Comparison of ENCODE assay signal across 1 cellular context in genomic region chr4:86615501-86615900, GRCh38.
TF ChIP-seq lines count a peak whose summit lies in the region.

No MANE protein-coding gene starts in this region.

TF ChIP-seq in GM12878, 131 proteins besides CTCF, POLR2A, EP300 and RAD21 (continued from another document and continues in another):
- TF ChIP-seq ZBTB33 (IDR thresholded peaks at IDR 0.05) (no peak), KLF5 (IDR thresholded peaks at IDR 0.05; ENCODE audit: partially characterized antibody) (no peak), BCL3 (IDR thresholded peaks at IDR 0.05; ENCODE audit: borderline replicate concordance, insufficient read depth, low read depth, low read length, poor library complexity, severe bottlenecking) (peak; percentile 22), RAD51 (IDR thresholded peaks at IDR 0.05) (no peak), TCF3 (IDR thresholded peaks at IDR 0.05; ENCODE audit: borderline replicate concordance, insufficient read depth, low read depth, low read length) (no peak), MTA2 (IDR thresholded peaks at IDR 0.05; ENCODE audit: low read depth) (peak; percentile 70; the same call in 1 of the 2 replicates), CEBPZ (IDR thresholded peaks at IDR 0.05; ENCODE audit: low read depth, low read length) (no peak), MXI1 (IDR thresholded peaks at IDR 0.05; ENCODE audit: low read depth, low read length) (no peak), IRF4 (IDR thresholded peaks at IDR 0.05; ENCODE audit: low read depth, low read length) (no peak), PML (IDR thresholded peaks at IDR 0.05; ENCODE audit: low read length) (no peak), NFYA (IDR thresholded peaks at IDR 0.05; ENCODE audit: borderline replicate concordance, low read depth, low read length) (no peak), STAT1 (conservative IDR thresholded peaks at IDR 0.05) (no peak), FOXM1 (IDR thresholded peaks at IDR 0.05; ENCODE audit: low read depth, low read length) (peak; percentile 67; the same call in 1 of the 2 replicates), CBFB (IDR thresholded peaks at IDR 0.05; ENCODE audit: low read depth) (no peak), JUNB (IDR thresholded peaks at IDR 0.05) (peak; percentile 82), HSF1 (IDR thresholded peaks at IDR 0.05; ENCODE audit: low read depth, low read length) (no peak), TBL1XR1 (IDR thresholded peaks at IDR 0.05; ENCODE audit: low read depth, low read length) (no peak), PAX5 (IDR thresholded peaks at IDR 0.05; ENCODE audit: borderline replicate concordance, low read depth, low read length) (no peak), MEF2A (IDR thresholded peaks at IDR 0.05; ENCODE audit: insufficient read depth, low read depth, low read length) (0 out of 2 replicates have a peak, but pooled peaks have one; percentile 35), ATF7 (IDR thresholded peaks at IDR 0.05; ENCODE audit: low read depth) (peak; percentile 32; the same call in 1 of the 2 replicates), IRF5 (IDR thresholded peaks at IDR 0.05; ENCODE audit: borderline replicate concordance) (no peak), E4F1 (IDR thresholded peaks at IDR 0.05; ENCODE audit: borderline replicate concordance, partially characterized antibody) (no peak), BCLAF1 (IDR thresholded peaks at IDR 0.05) (no peak), RCOR1 (conservative IDR thresholded peaks at IDR 0.05; ENCODE audit: low read depth, low read length) (no peak), ZBED1 (IDR thresholded peaks at IDR 0.05; ENCODE audit: borderline replicate concordance) (no peak), TARDBP (IDR thresholded peaks at IDR 0.05; ENCODE audit: borderline replicate concordance) (no peak), HDGF (IDR thresholded peaks at IDR 0.05) (no peak), RFX5 (IDR thresholded peaks at IDR 0.05; ENCODE audit: low read depth, low read length) (no peak), USF2 (IDR thresholded peaks at IDR 0.05; ENCODE audit: borderline replicate concordance, low read depth, low read length) (no peak), CBX3 (IDR thresholded peaks at IDR 0.05; ENCODE audit: borderline replicate concordance, low read depth) (no peak), CHD2 (IDR thresholded peaks at IDR 0.05; ENCODE audit: borderline replicate concordance, low read depth, low read length) (no peak), SMC3 (IDR thresholded peaks at IDR 0.05; ENCODE audit: borderline replicate concordance, low read length) (no peak), BRCA1 (IDR thresholded peaks at IDR 0.05; ENCODE audit: low read depth, low read length) (no peak), MEF2B (IDR thresholded peaks at IDR 0.05; ENCODE audit: partially characterized antibody, poor library complexity, severe bottlenecking) (peak; percentile 43), EGR1 (IDR thresholded peaks at IDR 0.05; ENCODE audit: borderline replicate concordance in 1 of 2, low read depth in 2 of 2, low read length in 2 of 2) (no peak), RELA (IDR thresholded peaks at IDR 0.05; ENCODE audit: borderline replicate concordance, partially characterized antibody) (no peak), SIN3A (IDR thresholded peaks at IDR 0.05; ENCODE audit: low read depth, low read length) (no peak), YY1 (IDR thresholded peaks at IDR 0.05; ENCODE audit: low read depth, low read length) (no peak), CUX1 (IDR thresholded peaks at IDR 0.05; ENCODE audit: insufficient replicate concordance, low read depth, low read length) (no peak)
